Comparison of ENCODE assay signal across 26 cellular contexts in the genomic region with DNA sequence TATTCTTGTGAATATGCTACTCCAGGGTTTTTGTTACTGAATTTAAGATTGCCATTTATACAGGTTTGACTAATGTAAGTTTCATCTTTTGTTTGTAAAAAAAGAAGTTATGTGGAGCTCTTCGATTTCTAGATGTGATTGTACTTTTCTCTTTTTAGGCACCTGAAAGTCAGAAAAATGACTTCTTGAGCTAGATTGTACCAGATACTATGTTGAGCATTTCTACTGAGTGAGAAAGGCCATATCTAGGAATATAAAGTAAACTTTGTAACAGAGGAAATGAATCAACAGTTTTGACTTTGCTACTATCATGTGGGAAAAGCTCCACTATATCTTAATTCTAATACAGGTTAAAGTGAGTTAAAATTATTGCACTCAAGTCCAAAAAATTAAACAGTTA. TPM values are rescaled to one million over a fixed set of nuclear protein-coding genes. Genes with fewer than 3 reads are reported as not detected.
DNase-seq lines count a peak whose midpoint lies in the region; ATAC-seq, FAIRE-seq and TF ChIP-seq lines count a peak whose summit lies in the region.
"Had no signal": no experiment of that assay in that cellular context is flagged by ENCODE, and none has a peak within 500 bp of the region (broad histone marks: within the 10 kb centered on the region; RNA-seq: fewer than 3 reads in every experiment).

No MANE protein-coding gene starts in this region.

- no peaks in the 10 kb centered on the region for H3K9me3 ChIP-seq in endothelial cell of umbilical vein (replicated peaks; ENCODE audit: control insufficient read depth, insufficient read depth, low read length)
- H3K9me3 ChIP-seq: Caco-2, SK-N-SH had no signal

- H3K79me2 ChIP-seq in ACC112 (ENCODE audit: control insufficient read depth, insufficient read depth, low read length, unreplicated experiment) (peaks cover 13% of the 10 kb centered on the region), endothelial cell of umbilical vein (ENCODE audit: control insufficient read depth, insufficient read depth, low read length) (peaks cover 6% of the 10 kb centered on the region)

- TF ChIP-seq POLR2A in endothelial cell of umbilical vein (IDR thresholded peaks at IDR 0.05; ENCODE audit: low read depth, low read length): no peak

- BruUV-seq in endothelial cell of umbilical vein (replicated peaks; lab: Mats Ljungman, UMichigan): no TSS peak

- H3K36me3 Mint-ChIP-seq in activated CD8-positive, alpha-beta memory T cell treated with anti-CD3 and anti-CD28 coated beads, Interleukin-2, amount 10 ng/mL, durations not matched to agents 7 days and 5 days: peaks cover 58% of the 10 kb centered on the region
- peaks cover 45% of the 10 kb centered on the region for H3K36me3 Mint-ChIP-seq in HFFc6 (ENCODE audit: low read depth)

- TF ChIP-seq CTCF in HFFc6 (IDR thresholded peaks at IDR 0.05) (no peak), endothelial cell of umbilical vein (IDR thresholded peaks at IDR 0.05; ENCODE audit: extremely low read depth in 1 of 2, insufficient read depth in 1 of 2, low read depth in 1 of 2, low read length in 2 of 2) (no peak)

- peak overlapping the region; percentile 8; the same call in 1 of the 2 replicates for H3K27ac ChIP-seq in ACC112 (ENCODE audit: low read depth, low read length)
- H3K27ac ChIP-seq in endothelial cell of umbilical vein (ENCODE audit: insufficient read depth, low read depth, low read length): no peak overlapping the region

- no peak for ATAC-seq in activated CD8-positive, alpha-beta memory T cell treated with anti-CD3 and anti-CD28 coated beads, Interleukin-2, amount 10 ng/mL, durations not matched to agents 7 days and 5 days
- no peak for ATAC-seq in HG02588 (IDR thresholded peaks at IDR 0.05; ENCODE audit: unreplicated experiment)
- ATAC-seq: CD8-positive, alpha-beta T cell; GM12878; HepG2; K562 had no signal

- H3K9me1 ChIP-seq in endothelial cell of umbilical vein (replicated peaks; ENCODE audit: control insufficient read depth, extremely low read depth, insufficient read depth, low read length): no peaks in the 10 kb centered on the region

- intact Hi-C loops in endothelial cell of umbilical vein (cut with micrococcal nuclease): no loop called here

- FAIRE-seq in endothelial cell of umbilical vein (lab: Jason Lieb, UNC): no peak
- FAIRE-seq in urothelium cell line (lab: Jason Lieb, UNC): no peak
- FAIRE-seq: GM12878, HepG2, K562 had no signal

- H2AFZ ChIP-seq in ACC112 (ENCODE audit: low read length, unreplicated experiment) (no peak overlapping the region), endothelial cell of umbilical vein (ENCODE audit: low read depth, low read length) (no peak overlapping the region)

- peaks cover 59% of the 10 kb centered on the region for H3K36me3 ChIP-seq in ACC112 (ENCODE audit: insufficient read depth, low read length)
- peaks cover 2 to 12% of the 10 kb centered on the region in 2 experiments for H3K36me3 ChIP-seq in endothelial cell of umbilical vein (ENCODE audit: control insufficient read depth in 2 of 2, extremely low read depth in 1 of 2, insufficient read depth in 2 of 2, low read length in 2 of 2)

- no peaks in the 10 kb centered on the region for H3K27me3 Mint-ChIP-seq in activated CD8-positive, alpha-beta memory T cell treated with anti-CD3 and anti-CD28 coated beads, Interleukin-2, amount 10 ng/mL, durations not matched to agents 7 days and 5 days
- no peaks in the 10 kb centered on the region; the same call in 1 of the 2 replicates for H3K27me3 Mint-ChIP-seq in HFFc6 (ENCODE audit: insufficient read depth)

- H3K4me1 Mint-ChIP-seq in activated CD8-positive, alpha-beta memory T cell treated with anti-CD3 and anti-CD28 coated beads, Interleukin-2, amount 10 ng/mL, durations not matched to agents 7 days and 5 days: peaks cover 7% of the 10 kb centered on the region
- peaks cover 47% of the 10 kb centered on the region for H3K4me1 Mint-ChIP-seq in HFFc6 (ENCODE audit: low read depth)

- H3K4me3 ChIP-seq in ACC112 (ENCODE audit: low read depth, low read length): no peak overlapping the region
- no peak overlapping the region for H3K4me3 ChIP-seq in endothelial cell of umbilical vein (replicated peaks in 1 of 3; ENCODE audit: insufficient read depth in 1 of 3, low read depth in 1 of 3, low read length in 3 of 3)
- H3K4me3 ChIP-seq: GM12878, K562 had no signal

- DNase-seq in activated CD8-positive, alpha-beta memory T cell treated with anti-CD3 and anti-CD28 coated beads, Interleukin-2, amount 10 ng/mL, durations not matched to agents 7 days and 5 days: no peak
- DNase-seq in activated CD8-positive, alpha-beta memory T cell treated with anti-CD3 and anti-CD28 coated beads, Interleukin-2, amount 50 U/mL, for 48 hours: no peak
- DNase-seq in HFFc6 (no peak), endothelial cell of umbilical vein (ENCODE audit: low read depth, low spot score) (no peak), urothelium cell line (ENCODE audit: low spot score) (no peak), NCI-H2196 treated with DMSO at 0.1 percent for 48 hours (lab: John Stamatoyannopoulos, UW; ENCODE audit: unreplicated experiment) (no peak)
- DNase-seq: C1 segment of cervical spinal cord; Caco-2; CD8-positive, alpha-beta T cell; DMS 273 treated with DMSO at 0.1 percent for 48 hours; DMS79; EL; GDM1; Kasumi-1; NCI-H1092 treated with DMSO at 0.1 percent for 48 hours; NCI-H1436; NCI-H187; NCI-H446; NCI-H524 treated with DMSO at 0.1 percent for 48 hours; NCI-H774; SK-N-SH had no signal

- no peaks in the 10 kb centered on the region for H4K20me1 ChIP-seq in endothelial cell of umbilical vein (replicated peaks; ENCODE audit: control insufficient read depth, extremely low read depth, insufficient read depth, low read length)

- no peak overlapping the region for H3K4me2 ChIP-seq in endothelial cell of umbilical vein (ENCODE audit: insufficient read depth, low read length)
- H3K4me2 ChIP-seq: SK-N-SH had no signal

- H3K4me3 Mint-ChIP-seq in activated CD8-positive, alpha-beta memory T cell treated with anti-CD3 and anti-CD28 coated beads, Interleukin-2, amount 10 ng/mL, durations not matched to agents 7 days and 5 days: no peak overlapping the region
- H3K4me3 Mint-ChIP-seq in HFFc6: no peak overlapping the region; the same call in 1 of the 2 replicates
- H3K4me3 Mint-ChIP-seq: CD8-positive, alpha-beta T cell had no signal

- H3K9ac ChIP-seq in endothelial cell of umbilical vein (replicated peaks; ENCODE audit: extremely low read depth, insufficient read depth, low read length): no peak overlapping the region
- H3K9ac ChIP-seq: SK-N-SH had no signal

- H3K27me3 ChIP-seq in ACC112 (ENCODE audit: insufficient read depth, low read length): no peaks in the 10 kb centered on the region
- H3K27me3 ChIP-seq in endothelial cell of umbilical vein (ENCODE audit: control insufficient read depth in 2 of 2, insufficient read depth in 2 of 2, low read length in 2 of 2): no peaks in the 10 kb centered on the region

- H3K27ac Mint-ChIP-seq in activated CD8-positive, alpha-beta memory T cell treated with anti-CD3 and anti-CD28 coated beads, Interleukin-2, amount 10 ng/mL, durations not matched to agents 7 days and 5 days: peak overlapping the region; percentile 11
- peak overlapping the region; percentile 57 for H3K27ac Mint-ChIP-seq in HFFc6
- H3K27ac Mint-ChIP-seq: CD8-positive, alpha-beta T cell had no signal

- POLR2A ChIA-PET in endothelial cell of umbilical vein (lab: Charles Lee): no interaction called here

- H3K4me1 ChIP-seq in ACC112 (ENCODE audit: control insufficient read depth, insufficient read depth, low read length, unreplicated experiment): peaks cover 8% of the 10 kb centered on the region
- H3K4me1 ChIP-seq in endothelial cell of umbilical vein (ENCODE audit: control insufficient read depth, extremely low read depth, insufficient read depth, low read length): no peaks in the 10 kb centered on the region
- H3K4me1 ChIP-seq: Caco-2 had no signal

- CTCF ChIA-PET in activated CD8-positive, alpha-beta memory T cell treated with anti-CD3 and anti-CD28 coated beads, Interleukin-2, amount 10 ng/mL, durations not matched to agents 7 days and 5 days (lab: Charles Lee): no interaction called here
- CTCF ChIA-PET in endothelial cell of umbilical vein (lab: Charles Lee): interaction anchor here (1.3 kb wide), 1 partner anchor 12 kb away, joined by 4 read pairs; no protein-coding TSS in a partner anchor

- dilution Hi-C loops in endothelial cell of umbilical vein (cut with MboI; ENCODE audit: extremely low pct_ligation_motif_present, low sequenced_read_pairs): no loop called here

- H3K9me3 Mint-ChIP-seq in activated CD8-positive, alpha-beta memory T cell treated with anti-CD3 and anti-CD28 coated beads, Interleukin-2, amount 10 ng/mL, durations not matched to agents 7 days and 5 days (ENCODE audit: low read depth): no peaks in the 10 kb centered on the region
- no peaks in the 10 kb centered on the region for H3K9me3 Mint-ChIP-seq in HFFc6
- H3K9me3 Mint-ChIP-seq: CD8-positive, alpha-beta T cell had no signal

TF ChIP-seq in endothelial cell of umbilical vein, 7 proteins besides CTCF, POLR2A, EP300 and RAD21:
- TF ChIP-seq FOS (IDR thresholded peaks at IDR 0.05; ENCODE audit: borderline replicate concordance, insufficient read depth, low read length) (peak; percentile 5), GATA2 (IDR thresholded peaks at IDR 0.05; ENCODE audit: insufficient read depth, insufficient read length, low read depth, low read length) (no peak), POLR2AphosphoS5 (IDR thresholded peaks at IDR 0.05; ENCODE audit: insufficient read depth, low read depth, low read length) (no peak)

RNA-seq across cellular contexts. Expression of a gene that starts 25.1 kb away (rescaled TPM):
- total RNA-seq in activated CD8-positive, alpha-beta memory T cell treated with anti-CD3 and anti-CD28 coated beads, Interleukin-2, amount 10 ng/mL, durations not matched to agents 7 days and 5 days: 10 to 100 TPM; 38.0 to 39.4 TPM
- total RNA-seq in HFFc6 (2021; fragmentation: NEBNext Ultra II Directional; extraction: Animal tissue kit (Norgen Biotek cat#: 25700)): 10 to 100 TPM; 16.4 to 20.3 (median 19.2) TPM
- total RNA-seq in endothelial cell of umbilical vein: 24.3 and 32.8 TPM in 2 replicates
- polyA plus RNA-seq in endothelial cell of umbilical vein: 5.3 and 17.1 TPM in 2 replicates
- polyA plus RNA-seq in endothelial cell of umbilical vein (2011; cell fraction: cytosol; rRNA removed): 6.5 and 6.7 TPM in 2 replicates
- 29.1 and 88.9 TPM in 2 replicates for polyA plus RNA-seq in endothelial cell of umbilical vein (2011; cell fraction: nucleus; rRNA removed)
- polyA plus RNA-seq in endothelial cell of umbilical vein (2012): 16.1 and 18.2 TPM in 2 replicates
- polyA minus RNA-seq in endothelial cell of umbilical vein: 8.7 and 9.2 TPM in 2 replicates
- polyA minus RNA-seq in endothelial cell of umbilical vein (2011; cell fraction: cytosol; rRNA and poly(A)+ RNA removed): 13.7 TPM
- polyA minus RNA-seq in endothelial cell of umbilical vein (2011; cell fraction: nucleus; rRNA and poly(A)+ RNA removed): 32.7 and 48.4 TPM in 2 replicates
